1 cellular context compared by ENCODE assay signal in the genomic region with DNA sequence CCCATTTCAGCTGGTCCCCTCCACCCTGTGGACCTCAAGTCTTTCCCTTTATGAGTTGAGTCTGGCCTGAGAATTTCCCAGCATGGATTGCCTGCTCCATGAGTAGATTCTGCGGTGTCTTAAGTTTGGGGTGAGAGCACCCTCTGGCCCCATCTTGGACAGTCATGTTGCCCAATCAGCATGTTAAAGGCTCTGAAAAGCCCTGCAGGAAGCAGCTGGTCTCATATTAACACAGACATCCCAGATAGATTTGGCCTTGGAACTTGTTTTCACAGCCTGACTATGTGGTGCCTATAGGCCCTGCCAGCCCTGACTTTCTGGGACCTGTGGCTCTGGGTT.
TF ChIP-seq lines count a peak whose summit lies in the region.

No MANE protein-coding gene starts in this region.

TF ChIP-seq in K562, 482 proteins besides CTCF, POLR2A, EP300 and RAD21:
- TF ChIP-seq CEBPB (tag; IDR thresholded peaks at IDR 0.05) (peak; percentile 63), ZBTB8A (IDR thresholded peaks at IDR 0.05; ENCODE audit: partially characterized antibody) (no peak), ZNF239 (CRISPR knock-in tag; IDR thresholded peaks at IDR 0.05) (peak; percentile 92), ZNF12 (CRISPR knock-in tag; IDR thresholded peaks at IDR 0.05) (0 out of 2 replicates have a peak, but pooled peaks have one; percentile 43), NCOR1 (IDR thresholded peaks at IDR 0.05) (no peak), SMARCA5 (IDR thresholded peaks at IDR 0.05) (no peak), ZNF347 (CRISPR knock-in tag; IDR thresholded peaks at IDR 0.05; ENCODE audit: low read depth) (no peak)
- TF ChIP-seq, protein P1, sequence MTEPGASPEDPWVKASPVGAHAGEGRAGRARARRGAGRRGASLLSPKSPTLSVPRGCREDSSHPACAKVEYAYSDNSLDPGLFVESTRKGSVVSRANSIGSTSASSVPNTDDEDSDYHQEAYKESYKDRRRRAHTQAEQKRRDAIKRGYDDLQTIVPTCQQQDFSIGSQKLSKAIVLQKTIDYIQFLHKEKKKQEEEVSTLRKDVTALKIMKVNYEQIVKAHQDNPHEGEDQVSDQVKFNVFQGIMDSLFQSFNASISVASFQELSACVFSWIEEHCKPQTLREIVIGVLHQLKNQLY (CRISPR knock-in tag; conservative IDR thresholded peaks at IDR 0.05) = no peak
- TF ChIP-seq, protein P2, sequence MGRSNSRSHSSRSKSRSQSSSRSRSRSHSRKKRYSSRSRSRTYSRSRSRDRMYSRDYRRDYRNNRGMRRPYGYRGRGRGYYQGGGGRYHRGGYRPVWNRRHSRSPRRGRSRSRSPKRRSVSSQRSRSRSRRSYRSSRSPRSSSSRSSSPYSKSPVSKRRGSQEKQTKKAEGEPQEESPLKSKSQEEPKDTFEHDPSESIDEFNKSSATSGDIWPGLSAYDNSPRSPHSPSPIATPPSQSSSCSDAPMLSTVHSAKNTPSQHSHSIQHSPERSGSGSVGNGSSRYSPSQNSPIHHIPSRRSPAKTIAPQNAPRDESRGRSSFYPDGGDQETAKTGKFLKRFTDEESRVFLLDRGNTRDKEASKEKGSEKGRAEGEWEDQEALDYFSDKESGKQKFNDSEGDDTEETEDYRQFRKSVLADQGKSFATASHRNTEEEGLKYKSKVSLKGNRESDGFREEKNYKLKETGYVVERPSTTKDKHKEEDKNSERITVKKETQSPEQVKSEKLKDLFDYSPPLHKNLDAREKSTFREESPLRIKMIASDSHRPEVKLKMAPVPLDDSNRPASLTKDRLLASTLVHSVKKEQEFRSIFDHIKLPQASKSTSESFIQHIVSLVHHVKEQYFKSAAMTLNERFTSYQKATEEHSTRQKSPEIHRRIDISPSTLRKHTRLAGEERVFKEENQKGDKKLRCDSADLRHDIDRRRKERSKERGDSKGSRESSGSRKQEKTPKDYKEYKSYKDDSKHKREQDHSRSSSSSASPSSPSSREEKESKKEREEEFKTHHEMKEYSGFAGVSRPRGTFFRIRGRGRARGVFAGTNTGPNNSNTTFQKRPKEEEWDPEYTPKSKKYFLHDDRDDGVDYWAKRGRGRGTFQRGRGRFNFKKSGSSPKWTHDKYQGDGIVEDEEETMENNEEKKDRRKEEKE (IDR thresholded peaks at IDR 0.05; ENCODE audit: borderline replicate concordance in 1 of 2, control insufficient read depth in 1 of 2, low read depth in 2 of 2, low read length in 1 of 2) = no peak
- TF ChIP-seq, protein P3, sequence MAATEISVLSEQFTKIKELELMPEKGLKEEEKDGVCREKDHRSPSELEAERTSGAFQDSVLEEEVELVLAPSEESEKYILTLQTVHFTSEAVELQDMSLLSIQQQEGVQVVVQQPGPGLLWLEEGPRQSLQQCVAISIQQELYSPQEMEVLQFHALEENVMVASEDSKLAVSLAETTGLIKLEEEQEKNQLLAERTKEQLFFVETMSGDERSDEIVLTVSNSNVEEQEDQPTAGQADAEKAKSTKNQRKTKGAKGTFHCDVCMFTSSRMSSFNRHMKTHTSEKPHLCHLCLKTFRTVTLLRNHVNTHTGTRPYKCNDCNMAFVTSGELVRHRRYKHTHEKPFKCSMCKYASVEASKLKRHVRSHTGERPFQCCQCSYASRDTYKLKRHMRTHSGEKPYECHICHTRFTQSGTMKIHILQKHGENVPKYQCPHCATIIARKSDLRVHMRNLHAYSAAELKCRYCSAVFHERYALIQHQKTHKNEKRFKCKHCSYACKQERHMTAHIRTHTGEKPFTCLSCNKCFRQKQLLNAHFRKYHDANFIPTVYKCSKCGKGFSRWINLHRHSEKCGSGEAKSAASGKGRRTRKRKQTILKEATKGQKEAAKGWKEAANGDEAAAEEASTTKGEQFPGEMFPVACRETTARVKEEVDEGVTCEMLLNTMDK (IDR thresholded peaks at IDR 0.05; ENCODE audit: borderline replicate concordance, insufficient read depth, low read depth, low read length, poor library complexity, severe bottlenecking) = no peak
- TF ChIP-seq, protein P4, sequence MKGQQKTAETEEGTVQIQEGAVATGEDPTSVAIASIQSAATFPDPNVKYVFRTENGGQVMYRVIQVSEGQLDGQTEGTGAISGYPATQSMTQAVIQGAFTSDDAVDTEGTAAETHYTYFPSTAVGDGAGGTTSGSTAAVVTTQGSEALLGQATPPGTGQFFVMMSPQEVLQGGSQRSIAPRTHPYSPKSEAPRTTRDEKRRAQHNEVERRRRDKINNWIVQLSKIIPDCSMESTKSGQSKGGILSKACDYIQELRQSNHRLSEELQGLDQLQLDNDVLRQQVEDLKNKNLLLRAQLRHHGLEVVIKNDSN (CRISPR knock-in tag; IDR thresholded peaks at IDR 0.05) = 0 out of 2 replicates have a peak, but pooled peaks have one; percentile 20
